ENCODE assay signal across 8 cellular contexts in genomic region chr6:13302291-13302690, GRCh38. TPM values are rescaled to one million over a fixed set of nuclear protein-coding genes. Genes with fewer than 3 reads are reported as not detected.
DNase-seq lines count a peak whose midpoint lies in the region; ATAC-seq and TF ChIP-seq lines count a peak whose summit lies in the region.

No MANE protein-coding gene starts in this region.

- H3K27ac ChIP-seq in HL-60 (replicated peaks) (peak overlapping the region; percentile 71), angular gyrus (ENCODE audit: low read depth, low read length) (peak overlapping the region; percentile 81)

- ATAC-seq in HG02678 (IDR thresholded peaks at IDR 0.05; ENCODE audit: unreplicated experiment) (no peak), GM18502 (IDR thresholded peaks at IDR 0.05; ENCODE audit: poor library complexity, unreplicated experiment) (no peak)

- H3K9me3 ChIP-seq in skeletal muscle satellite cell (replicated peaks; ENCODE audit: low read length) = no peaks in the 10 kb centered on the region

- peak overlapping the region; percentile 51 for H3K4me2 ChIP-seq in skeletal muscle satellite cell (ENCODE audit: low read length)

- no peak for TF ChIP-seq CTCF in HL-60 (IDR thresholded peaks at IDR 0.05; ENCODE audit: insufficient read depth, low read length)

- H3K4me1 ChIP-seq in skeletal muscle satellite cell (ENCODE audit: control insufficient read depth, insufficient read depth, low read length) = peaks cover 31% of the 10 kb centered on the region

- H3K36me3 ChIP-seq in skeletal muscle satellite cell (ENCODE audit: insufficient read depth, low read length) = peaks cover 30% of the 10 kb centered on the region

- H3K9ac ChIP-seq in skeletal muscle satellite cell (ENCODE audit: low read depth, low read length) = peak overlapping the region; percentile 51

- no peaks in the 10 kb centered on the region for H3K27me3 ChIP-seq in HL-60 (ENCODE audit: insufficient read depth, poor library complexity, severe bottlenecking)
- H3K27me3 ChIP-seq in skeletal muscle satellite cell (ENCODE audit: control insufficient read depth, insufficient read depth, low read length) = no peaks in the 10 kb centered on the region

- H3K4me3 ChIP-seq in HL-60 (replicated peaks; ENCODE audit: insufficient read depth, low read length) = no peak overlapping the region
- peak overlapping the region; percentile 5 for H3K4me3 ChIP-seq in skeletal muscle satellite cell (ENCODE audit: low read length)

- DNase-seq in HL-60 (ENCODE audit: low read depth in 1 of 2, low spot score in 1 of 2) (no peak), hypothalamus (lab: John Stamatoyannopoulos, UW) (peak in 37 of 51 donors; percentile 16 to 82 (median 53)), retina (no peak), Kasumi-1 (lab: John Stamatoyannopoulos, UW) (no peak)

RNA-seq across cellular contexts. Expression of gene TBC1D7, which starts 26.0 kb away (rescaled TPM):
- total RNA-seq in skeletal muscle satellite cell (2012; rRNA removed) = 16.4 and 19.0 TPM in 2 replicates

Comparison
In these comparisons a context has a peak if more than half of its experiments do, and no peak if none do; other contexts are left out.
1. DNase-seq: peak in hypothalamus (37 of 51); none in HL-60 (0 of 2), retina (single experiment) and Kasumi-1 (0 of 2).